ENCODE assay signal across 15 cellular contexts in the genomic region with DNA sequence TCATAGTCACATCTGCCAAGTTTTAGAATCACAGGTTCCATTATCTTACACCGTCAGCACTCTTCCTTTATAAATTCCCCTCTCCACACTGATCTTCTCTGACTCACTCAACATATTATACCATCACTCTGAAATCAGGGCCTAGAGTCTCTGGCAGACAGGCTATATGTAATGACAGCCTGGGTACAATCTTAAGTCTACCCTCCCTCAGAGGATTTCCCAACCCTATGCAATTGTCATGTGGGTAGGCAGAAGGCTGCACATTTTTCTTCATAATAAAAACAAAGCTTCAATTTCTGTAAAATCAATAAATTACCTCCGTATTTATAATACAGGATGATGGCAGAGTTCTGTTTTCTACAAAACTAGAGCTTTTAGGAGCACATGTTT.
DNase-seq lines count a peak whose midpoint lies in the region; ATAC-seq, FAIRE-seq and TF ChIP-seq lines count a peak whose summit lies in the region.
"Had no signal": no experiment of that assay in that cellular context is flagged by ENCODE, and none has a peak within 500 bp of the region (broad histone marks: within the 10 kb centered on the region; RNA-seq: fewer than 3 reads in every experiment).

No MANE protein-coding gene starts in this region.

- H3T11ph ChIP-seq in H9 (ENCODE audit: low read length) = no peak overlapping the region

- H3K27ac Mint-ChIP-seq in activated naive CD8-positive, alpha-beta T cell treated with anti-CD3 and anti-CD28 coated beads, Interleukin-2, amount 50 U/mL, for 24 hours = no peak overlapping the region
- no peak overlapping the region for H3K27ac Mint-ChIP-seq in H9
- H3K27ac Mint-ChIP-seq: brain, natural killer cell, T-cell had no signal

- H3K23me2 ChIP-seq in H9 (ENCODE audit: insufficient read length, low read depth, low read length, poor library complexity, severe bottlenecking) = no peaks in the 10 kb centered on the region

- H3K27ac ChIP-seq in H9 (ENCODE audit: insufficient read length, low read depth, low read length) = no peak overlapping the region
- H3K27ac ChIP-seq: esophagus squamous epithelium had no signal

- intact Hi-C loops in left ventricle myocardium superior (cut with micrococcal nuclease) (no loop called here), Right ventricle myocardium inferior (cut with DNase I) (no loop called here)

- H4K5ac ChIP-seq in H9 (ENCODE audit: insufficient read length, low read depth, low read length) = no peak overlapping the region

- peaks cover 12% of the 10 kb centered on the region for H3K79me1 ChIP-seq in H9 (ENCODE audit: insufficient read depth, low read depth, low read length, poor library complexity, severe bottlenecking)

- no peaks in the 10 kb centered on the region for H4K20me1 ChIP-seq in H9 (ENCODE audit: control insufficient read depth, insufficient read depth, insufficient read length)

- peaks cover 58% of the 10 kb centered on the region; the same call in 1 of the 2 replicates for H3K79me2 ChIP-seq in H9 (ENCODE audit: insufficient read depth, low read length)

- H3K4ac ChIP-seq in H9 (ENCODE audit: low read depth, low read length) = no peak overlapping the region

- no peak overlapping the region for H3K4me3 ChIP-seq in BE2C (ENCODE audit: low read depth, low read length)
- H3K4me3 ChIP-seq: esophagus squamous epithelium had no signal

- H2BK20ac ChIP-seq in H9 (ENCODE audit: low read depth, low read length, poor library complexity, severe bottlenecking) = no peak overlapping the region

- H3K4me1 Mint-ChIP-seq in activated naive CD8-positive, alpha-beta T cell treated with anti-CD3 and anti-CD28 coated beads, Interleukin-2, amount 50 U/mL, for 24 hours = peaks cover 29% of the 10 kb centered on the region
- H3K4me1 Mint-ChIP-seq in H9 = peaks cover 34 to 37% of the 10 kb centered on the region in 2 experiments

- H3K4me1 ChIP-seq in BE2C (no peaks in the 10 kb centered on the region), H9 (ENCODE audit: insufficient read depth, low read length) (peaks cover 6% of the 10 kb centered on the region; the same call in 1 of the 2 replicates)

- no peak overlapping the region for H4K8ac ChIP-seq in H9 (replicated peaks; ENCODE audit: insufficient read length, low read depth, low read length)

- no peak overlapping the region for H2BK120ac ChIP-seq in H9 (ENCODE audit: low read depth, low read length, poor library complexity, severe bottlenecking)

- H2BK15ac ChIP-seq in H9 (ENCODE audit: low read depth, low read length) = no peak overlapping the region

- no peaks in the 10 kb centered on the region for H3K27me3 Mint-ChIP-seq in activated naive CD8-positive, alpha-beta T cell treated with anti-CD3 and anti-CD28 coated beads, Interleukin-2, amount 50 U/mL, for 24 hours
- H3K27me3 Mint-ChIP-seq in H9 (ENCODE audit: low read depth) = no peaks in the 10 kb centered on the region
- H3K27me3 Mint-ChIP-seq: brain, T-cell had no signal

- no peak overlapping the region for H3K23ac ChIP-seq in H9 (ENCODE audit: insufficient read length, low read depth, low read length)

- no peak overlapping the region for H3K4me3 Mint-ChIP-seq in activated naive CD8-positive, alpha-beta T cell treated with anti-CD3 and anti-CD28 coated beads, Interleukin-2, amount 50 U/mL, for 24 hours
- no peak overlapping the region for H3K4me3 Mint-ChIP-seq in H9
- H3K4me3 Mint-ChIP-seq: brain, natural killer cell, T-cell had no signal

- H3K4me2 ChIP-seq in H9 (ENCODE audit: insufficient read depth, insufficient read length, low read length) = no peak overlapping the region

- ATAC-seq in left ventricle myocardium superior (peak; percentile 26), Right ventricle myocardium inferior (no peak)
- peak; percentile 98 for ATAC-seq in activated naive CD8-positive, alpha-beta T cell treated with anti-CD3 and anti-CD28 coated beads, Interleukin-2, amount 50 U/mL, for 24 hours
- ATAC-seq: T-cell had no signal

- no peak overlapping the region for H2BK12ac ChIP-seq in H9 (ENCODE audit: insufficient read length, low read depth, low read length)

- DNase-seq in left ventricle myocardium superior = no peak
- no peak for DNase-seq in Right ventricle myocardium inferior (ENCODE audit: missing footprints)
- DNase-seq in activated naive CD8-positive, alpha-beta T cell treated with anti-CD3 and anti-CD28 coated beads, Interleukin-2, amount 50 U/mL, for 24 hours = no peak
- DNase-seq in BE2C = no peak
- DNase-seq in NCI-H1092 treated with DMSO at 0.1 percent for 48 hours (lab: John Stamatoyannopoulos, UW) = no peak
- DNase-seq in H9 = no peak
- DNase-seq in GM03348 (ENCODE audit: low spot score) = no peak
- DNase-seq: esophagus squamous epithelium, islet precursor cell, natural killer cell, T-cell had no signal

- peak; percentile 66 for FAIRE-seq in islet of Langerhans (lab: Jason Lieb, UNC)
- FAIRE-seq: G401.6, small intestine had no signal

- no peak overlapping the region for H2AK5ac ChIP-seq in H9 (ENCODE audit: insufficient read length, low read length)

- peaks cover 6% of the 10 kb centered on the region for H3K36me3 Mint-ChIP-seq in activated naive CD8-positive, alpha-beta T cell treated with anti-CD3 and anti-CD28 coated beads, Interleukin-2, amount 50 U/mL, for 24 hours (ENCODE audit: low read depth)
- no peaks in the 10 kb centered on the region; a peak in 1 of 7 replicates for H3K36me3 Mint-ChIP-seq in H9 (ENCODE audit: insufficient read depth in 1 of 3, low read depth in 3 of 3)
- H3K36me3 Mint-ChIP-seq: natural killer cell had no signal

- WGBS in H9 (ENCODE audit: extremely low coverage, insufficient read length, low lambda C conversion rate) = no CpG with 5 or more reads among the region's 2 CpGs

- H4K91ac ChIP-seq in H9 (ENCODE audit: insufficient read length, low read depth, low read length) = no peak overlapping the region

- no peak overlapping the region for H3K18ac ChIP-seq in H9 (ENCODE audit: insufficient read length, low read depth, low read length)

- no peaks in the 10 kb centered on the region for H3K9me3 Mint-ChIP-seq in activated naive CD8-positive, alpha-beta T cell treated with anti-CD3 and anti-CD28 coated beads, Interleukin-2, amount 50 U/mL, for 24 hours
- no peaks in the 10 kb centered on the region for H3K9me3 Mint-ChIP-seq in H9
- H3K9me3 Mint-ChIP-seq: brain, natural killer cell, T-cell had no signal

- TF ChIP-seq CTCF in BE2C (IDR thresholded peaks at IDR 0.05; ENCODE audit: low read depth, low read length) (no peak), H9 (conservative IDR thresholded peaks at IDR 0.05) (no peak)

- no peaks in the 10 kb centered on the region for H3K27me3 ChIP-seq in BE2C
- no peaks in the 10 kb centered on the region for H3K27me3 ChIP-seq in H9 (ENCODE audit: insufficient read depth, low read length)
- H3K27me3 ChIP-seq: esophagus squamous epithelium had no signal

- no peaks in the 10 kb centered on the region for H3K9me3 ChIP-seq in BE2C
- no peaks in the 10 kb centered on the region for H3K9me3 ChIP-seq in H9 (ENCODE audit: control insufficient read depth, low read depth, low read length)
- H3K9me3 ChIP-seq: esophagus squamous epithelium had no signal

- H3K56ac ChIP-seq in H9 (ENCODE audit: insufficient read length, low read depth, low read length) = no peak overlapping the region

- H2BK5ac ChIP-seq in H9 (ENCODE audit: insufficient read length, low read length) = no peak overlapping the region

- H3K14ac ChIP-seq in H9 (ENCODE audit: insufficient read depth, low read length) = no peak overlapping the region

- H3K36me3 ChIP-seq in BE2C = no peaks in the 10 kb centered on the region
- H3K36me3 ChIP-seq: esophagus squamous epithelium had no signal

- no peak overlapping the region for H3K9ac ChIP-seq in H9 (ENCODE audit: extremely low read depth, insufficient read length, low read length)

- no peak overlapping the region for H2AFZ ChIP-seq in H9 (ENCODE audit: low read length)
